In genomic region chr20:40397483-40397882, GRCh38 we compare ENCODE assay signal across 1 cellular context.
A peak's percentile ranks its signal among the peaks of the same experiment; 100 is the strongest.
TF ChIP-seq lines count a peak whose summit lies in the region.

No MANE protein-coding gene starts in this region.

TF ChIP-seq in HEK293, 187 proteins besides CTCF, POLR2A, EP300 and RAD21 (continued from another document and continues in another):
- TF ChIP-seq ZNF600 (tag by site-specific recombination; IDR thresholded peaks at IDR 0.05) (no peak), ZNF302 (tag by site-specific recombination; IDR thresholded peaks at IDR 0.05; ENCODE audit: low read depth) (no peak), ZNF558 (tag by site-specific recombination; IDR thresholded peaks at IDR 0.05) (no peak), ZNF10 (tag by site-specific recombination; IDR thresholded peaks at IDR 0.05) (no peak), ZNF214 (tag by site-specific recombination; IDR thresholded peaks at IDR 0.05; ENCODE audit: borderline replicate concordance) (no peak), ZNF660 (tag by site-specific recombination; IDR thresholded peaks at IDR 0.05) (no peak), ZNF561 (tag by site-specific recombination; IDR thresholded peaks at IDR 0.05; ENCODE audit: borderline replicate concordance) (peak; percentile 51; the same call in 1 of the 2 replicates), ZNF585B (tag by site-specific recombination; IDR thresholded peaks at IDR 0.05) (no peak), ZNF544 (tag by site-specific recombination; IDR thresholded peaks at IDR 0.05) (no peak), FEZF1 (tag by site-specific recombination; IDR thresholded peaks at IDR 0.05) (peak; percentile 85), SCRT1 (tag by site-specific recombination; IDR thresholded peaks at IDR 0.05; ENCODE audit: borderline replicate concordance) (no peak), ZNF324 (tag by site-specific recombination; IDR thresholded peaks at IDR 0.05) (no peak), ZFHX2 (tag by site-specific recombination; conservative IDR thresholded peaks at IDR 0.05) (no peak), ZNF830 (tag by site-specific recombination; IDR thresholded peaks at IDR 0.05; ENCODE audit: low read depth) (no peak), GLIS1 (tag by site-specific recombination; IDR thresholded peaks at IDR 0.05) (no peak), GLIS2 (tag by site-specific recombination; IDR thresholded peaks at IDR 0.05) (no peak), GLI4 (tag by site-specific recombination; IDR thresholded peaks at IDR 0.05) (no peak), ZIC2 (tag by site-specific recombination; IDR thresholded peaks at IDR 0.05) (peak; percentile 86), ZNF707 (tag by site-specific recombination; IDR thresholded peaks at IDR 0.05) (no peak), KLF16 (tag by site-specific recombination; IDR thresholded peaks at IDR 0.05) (no peak), ZNF548 (tag by site-specific recombination; IDR thresholded peaks at IDR 0.05) (no peak), ZNF658 (tag by site-specific recombination; IDR thresholded peaks at IDR 0.05) (no peak), ZNF398 (tag by site-specific recombination; IDR thresholded peaks at IDR 0.05) (no peak), ZNF610 (tag by site-specific recombination; IDR thresholded peaks at IDR 0.05; ENCODE audit: borderline replicate concordance) (0 out of 2 replicates have a peak, but pooled peaks have one; percentile 46), ZFP69B (tag by site-specific recombination; IDR thresholded peaks at IDR 0.05) (no peak), ZNF23 (tag by site-specific recombination; IDR thresholded peaks at IDR 0.05; ENCODE audit: borderline replicate concordance) (no peak), ZBTB44 (tag by site-specific recombination; IDR thresholded peaks at IDR 0.05) (no peak), ZNF645 (tag by site-specific recombination; IDR thresholded peaks at IDR 0.05) (no peak), MZF1 (tag by site-specific recombination; IDR thresholded peaks at IDR 0.05; ENCODE audit: borderline replicate concordance) (no peak), PRDM4 (tag by site-specific recombination; IDR thresholded peaks at IDR 0.05) (peak; percentile 68), ZNF776 (tag by site-specific recombination; IDR thresholded peaks at IDR 0.05; ENCODE audit: borderline replicate concordance) (no peak), ZNF704 (tag by site-specific recombination; IDR thresholded peaks at IDR 0.05) (no peak), ZNF146 (tag by site-specific recombination; IDR thresholded peaks at IDR 0.05) (no peak), ZNF423 (tag by site-specific recombination; IDR thresholded peaks at IDR 0.05) (peak; percentile 57; the same call in 1 of the 2 replicates), ZNF202 (tag by site-specific recombination; IDR thresholded peaks at IDR 0.05; ENCODE audit: borderline replicate concordance) (no peak), ZSCAN5A (tag by site-specific recombination; IDR thresholded peaks at IDR 0.05) (no peak), ZBTB8A (tag by site-specific recombination; IDR thresholded peaks at IDR 0.05) (peak; percentile 52), ZNF664 (tag by site-specific recombination; IDR thresholded peaks at IDR 0.05) (no peak; the same call in 1 of the 2 replicates), PBX3 (CRISPR knock-in tag; IDR thresholded peaks at IDR 0.05) (no peak), ZFP3 (tag by site-specific recombination; IDR thresholded peaks at IDR 0.05; ENCODE audit: low read depth) (0 out of 2 replicates have a peak, but pooled peaks have one; percentile 12), YY2 (tag by site-specific recombination; IDR thresholded peaks at IDR 0.05) (no peak), SP3 (tag by site-specific recombination; IDR thresholded peaks at IDR 0.05) (no peak), ZNF157 (tag by site-specific recombination; IDR thresholded peaks at IDR 0.05) (no peak), PRDM6 (tag by site-specific recombination; IDR thresholded peaks at IDR 0.05) (peak; percentile 77)
- TF ChIP-seq, protein P1, sequence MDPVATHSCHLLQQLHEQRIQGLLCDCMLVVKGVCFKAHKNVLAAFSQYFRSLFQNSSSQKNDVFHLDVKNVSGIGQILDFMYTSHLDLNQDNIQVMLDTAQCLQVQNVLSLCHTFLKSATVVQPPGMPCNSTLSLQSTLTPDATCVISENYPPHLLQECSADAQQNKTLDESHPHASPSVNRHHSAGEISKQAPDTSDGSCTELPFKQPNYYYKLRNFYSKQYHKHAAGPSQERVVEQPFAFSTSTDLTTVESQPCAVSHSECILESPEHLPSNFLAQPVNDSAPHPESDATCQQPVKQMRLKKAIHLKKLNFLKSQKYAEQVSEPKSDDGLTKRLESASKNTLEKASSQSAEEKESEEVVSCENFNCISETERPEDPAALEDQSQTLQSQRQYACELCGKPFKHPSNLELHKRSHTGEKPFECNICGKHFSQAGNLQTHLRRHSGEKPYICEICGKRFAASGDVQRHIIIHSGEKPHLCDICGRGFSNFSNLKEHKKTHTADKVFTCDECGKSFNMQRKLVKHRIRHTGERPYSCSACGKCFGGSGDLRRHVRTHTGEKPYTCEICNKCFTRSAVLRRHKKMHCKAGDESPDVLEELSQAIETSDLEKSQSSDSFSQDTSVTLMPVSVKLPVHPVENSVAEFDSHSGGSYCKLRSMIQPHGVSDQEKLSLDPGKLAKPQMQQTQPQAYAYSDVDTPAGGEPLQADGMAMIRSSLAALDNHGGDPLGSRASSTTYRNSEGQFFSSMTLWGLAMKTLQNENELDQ (tag by site-specific recombination; IDR thresholded peaks at IDR 0.05; ENCODE audit: low read depth): no peak
- TF ChIP-seq, protein P2, sequence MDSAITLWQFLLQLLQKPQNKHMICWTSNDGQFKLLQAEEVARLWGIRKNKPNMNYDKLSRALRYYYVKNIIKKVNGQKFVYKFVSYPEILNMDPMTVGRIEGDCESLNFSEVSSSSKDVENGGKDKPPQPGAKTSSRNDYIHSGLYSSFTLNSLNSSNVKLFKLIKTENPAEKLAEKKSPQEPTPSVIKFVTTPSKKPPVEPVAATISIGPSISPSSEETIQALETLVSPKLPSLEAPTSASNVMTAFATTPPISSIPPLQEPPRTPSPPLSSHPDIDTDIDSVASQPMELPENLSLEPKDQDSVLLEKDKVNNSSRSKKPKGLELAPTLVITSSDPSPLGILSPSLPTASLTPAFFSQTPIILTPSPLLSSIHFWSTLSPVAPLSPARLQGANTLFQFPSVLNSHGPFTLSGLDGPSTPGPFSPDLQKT (IDR thresholded peaks at IDR 0.05; ENCODE audit: borderline replicate concordance, low read depth, low read length): no peak
- TF ChIP-seq, protein P3, sequence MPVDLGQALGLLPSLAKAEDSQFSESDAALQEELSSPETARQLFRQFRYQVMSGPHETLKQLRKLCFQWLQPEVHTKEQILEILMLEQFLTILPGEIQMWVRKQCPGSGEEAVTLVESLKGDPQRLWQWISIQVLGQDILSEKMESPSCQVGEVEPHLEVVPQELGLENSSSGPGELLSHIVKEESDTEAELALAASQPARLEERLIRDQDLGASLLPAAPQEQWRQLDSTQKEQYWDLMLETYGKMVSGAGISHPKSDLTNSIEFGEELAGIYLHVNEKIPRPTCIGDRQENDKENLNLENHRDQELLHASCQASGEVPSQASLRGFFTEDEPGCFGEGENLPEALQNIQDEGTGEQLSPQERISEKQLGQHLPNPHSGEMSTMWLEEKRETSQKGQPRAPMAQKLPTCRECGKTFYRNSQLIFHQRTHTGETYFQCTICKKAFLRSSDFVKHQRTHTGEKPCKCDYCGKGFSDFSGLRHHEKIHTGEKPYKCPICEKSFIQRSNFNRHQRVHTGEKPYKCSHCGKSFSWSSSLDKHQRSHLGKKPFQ (tag by site-specific recombination; IDR thresholded peaks at IDR 0.05): 0 out of 2 replicates have a peak, but pooled peaks have one; percentile 29
